8 cellular contexts compared by ENCODE assay signal in the genomic region with DNA sequence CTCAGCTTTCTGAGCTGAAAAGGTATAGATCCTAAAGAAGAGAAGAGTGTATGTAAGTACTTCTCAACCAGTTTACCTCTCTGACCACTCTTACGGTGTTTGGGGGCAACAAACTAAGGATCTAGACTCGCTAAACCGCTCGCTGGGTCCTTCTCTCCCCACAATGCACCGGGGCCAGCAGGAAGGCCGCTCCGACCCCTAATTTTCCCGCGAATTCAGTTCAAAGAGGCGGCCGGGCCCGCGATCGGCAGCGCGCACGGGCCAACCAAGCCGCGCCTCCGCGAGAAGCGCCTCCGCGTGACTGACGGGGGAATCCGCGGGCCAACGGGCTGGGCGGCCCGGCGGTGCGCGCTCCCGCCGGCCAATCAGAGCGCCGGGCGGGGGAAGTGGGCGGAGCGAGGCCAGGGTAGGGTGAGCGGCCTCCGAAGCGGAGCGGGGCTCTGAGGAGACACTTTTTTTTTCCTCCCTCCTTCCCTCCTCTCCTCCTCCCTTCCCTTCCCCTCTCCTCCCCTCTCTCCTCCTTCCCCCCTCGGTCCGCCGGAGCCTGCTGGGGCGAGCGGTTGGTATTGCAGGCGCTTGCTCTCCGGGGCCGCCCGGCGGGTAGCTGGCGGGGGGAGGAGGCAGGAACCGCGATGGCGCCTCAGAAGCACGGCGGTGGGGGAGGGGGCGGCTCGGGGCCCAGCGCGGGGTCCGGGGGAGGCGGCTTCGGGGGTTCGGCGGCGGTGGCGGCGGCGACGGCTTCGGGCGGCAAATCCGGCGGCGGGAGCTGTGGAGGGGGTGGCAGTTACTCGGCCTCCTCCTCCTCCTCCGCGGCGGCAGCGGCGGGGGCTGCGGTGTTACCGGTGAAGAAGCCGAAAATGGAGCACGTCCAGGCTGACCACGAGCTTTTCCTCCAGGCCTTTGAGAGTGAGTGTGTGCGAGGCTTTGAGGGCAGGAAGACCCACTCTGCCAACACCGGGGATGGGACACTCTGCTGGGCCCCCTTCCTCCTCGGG. TPM values are rescaled to one million over a fixed set of nuclear protein-coding genes. Genes with fewer than 3 reads are reported as not detected.
A peak's percentile ranks its signal among the peaks of the same experiment; 100 is the strongest.
DNase-seq lines count a peak whose midpoint lies in the region; ATAC-seq, FAIRE-seq and TF ChIP-seq lines count a peak whose summit lies in the region.
"Not testable (repeated sequence)": the region's sequence is repeated elsewhere in the genome, so short reads cannot be mapped to it uniquely, and the experiment has no call there.

A gene (plus strand): TSS at position 393 of the 995 bp plus-strand sequence. CDS start 240 bp downstream, at position 633.

- H4K20me1 ChIP-seq in keratinocyte (ENCODE audit: control insufficient read depth, extremely low read depth, insufficient read depth, low read length), result not testable (repeated sequence)

- H3K27ac ChIP-seq in keratinocyte (ENCODE audit: control insufficient read depth, insufficient read depth, low read length), result peak within 1 kb of the TSS; percentile 58

- H2AFZ ChIP-seq in keratinocyte (ENCODE audit: control insufficient read depth, low read length), result peak within 1 kb of the TSS; percentile 97

- H3K4me2 ChIP-seq in keratinocyte (ENCODE audit: control insufficient read depth, extremely low read depth, insufficient read depth, low read depth, low read length), result peak within 1 kb of the TSS; percentile 83

- peaks cover 31% of the 10 kb centered on the region for H3K79me2 ChIP-seq in keratinocyte (ENCODE audit: control insufficient read depth, insufficient read depth, low read length)

- peak; percentile 36 for FAIRE-seq in keratinocyte (lab: Jason Lieb, UNC)

- H3K9ac ChIP-seq in keratinocyte (ENCODE audit: control insufficient read depth, extremely low read depth, insufficient read depth, low read length), result peak within 1 kb of the TSS; percentile 78

- DNase-seq in AG10803 (ENCODE audit: low read depth), result peak; percentile 83
- DNase-seq in NCI-H446 treated with DMSO at 0.1 percent for 48 hours (lab: John Stamatoyannopoulos, UW), result peak; percentile 67
- peak; percentile 57 for DNase-seq in activated CD4-positive, CD25-positive, alpha-beta regulatory T cell treated with anti-CD3 and anti-CD28 coated beads, Interleukin-2, amount 50 U/mL, for 16 hours (ENCODE audit: low read depth, low spot score)
- DNase-seq in central memory CD4-positive, alpha-beta T cell, result peak; percentile 88
- peak; percentile 5 for DNase-seq in keratinocyte (ENCODE audit: low read depth, low spot score)
- peak; percentile 70 to 79 for DNase-seq in stimulated activated CD4-positive, alpha-beta T cell treated with anti-CD3 and anti-CD28 coated beads, Interleukin-12 subunit alpha, Interleukin-12 subunit beta, amount 100 ng/mL, for 24 hours (ENCODE audit: low read depth in 2 of 2)

- dilution Hi-C loops in keratinocyte (cut with MboI; ENCODE audit: extremely low pct_ligation_motif_present, low sequenced_read_pairs), result not testable (repeated sequence)

- H3K4me3 ChIP-seq in AG10803 (ENCODE audit: low read length), result peak within 1 kb of the TSS; percentile 78
- H3K4me3 ChIP-seq in keratinocyte (ENCODE audit: control insufficient read depth in 2 of 3, extremely low read depth in 1 of 3, insufficient read depth in 2 of 3, low read depth in 1 of 3, low read length in 3 of 3), result peak within 1 kb of the TSS; percentile 57 to 77 (median 67)

- not testable (repeated sequence) for H3K4me1 ChIP-seq in keratinocyte (ENCODE audit: control insufficient read depth, extremely low read depth, insufficient read depth, low read length)

- not testable (repeated sequence) for H3K36me3 ChIP-seq in keratinocyte (ENCODE audit: control insufficient read depth in 2 of 2, extremely low read depth in 1 of 2, insufficient read depth in 2 of 2, low read length in 2 of 2)

- not testable (repeated sequence) for H3K9me1 ChIP-seq in keratinocyte (ENCODE audit: control insufficient read depth, extremely low read depth, insufficient read depth, low read length)

- TF ChIP-seq CTCF in AG10803 (conservative IDR thresholded peaks at IDR 0.05; ENCODE audit: low read length); keratinocyte (optimal IDR thresholded peaks at IDR 0.05 in 1 of 3, IDR thresholded peaks at IDR 0.05 in 1 of 3, conservative IDR thresholded peaks at IDR 0.05 in 1 of 3; ENCODE audit: extremely low read depth in 1 of 3, insufficient read depth in 2 of 3, low read length in 3 of 3): not testable (repeated sequence)

- H3K9me3 ChIP-seq in keratinocyte (ENCODE audit: control insufficient read depth, low read depth, low read length), result not testable (repeated sequence)

- not testable (repeated sequence) for H3K27me3 ChIP-seq in keratinocyte (ENCODE audit: control insufficient read depth, extremely low read depth, insufficient read depth, low read length)

- ATAC-seq in GM19035 (IDR thresholded peaks at IDR 0.05; ENCODE audit: unreplicated experiment) (peak; percentile 97), HG03342 (IDR thresholded peaks at IDR 0.05; ENCODE audit: unreplicated experiment) (peak; percentile 95)

RNA-seq across cellular contexts. Expression of the gene that starts here (rescaled TPM):
- polyA plus RNA-seq in keratinocyte, result 10.4 to 20.8 TPM (median 12.9 TPM) in 3 replicates
- 47.6 TPM for polyA plus RNA-seq in keratinocyte (2011; ENCODE audit: low read depth)
- 9.2 and 18.3 TPM in 2 replicates for polyA plus RNA-seq in keratinocyte (2011; cell fraction: cytosol; rRNA removed)
- 13.6 and 18.8 TPM in 2 replicates for polyA plus RNA-seq in keratinocyte (2011; cell fraction: nucleus; rRNA removed)
- 12.3 and 15.2 TPM in 2 replicates for polyA plus RNA-seq in keratinocyte (2012; ENCODE audit: low replicate concordance)
- polyA minus RNA-seq in keratinocyte, result 1.4 to 15.9 TPM (median 6.9 TPM) in 3 replicates
- polyA minus RNA-seq in keratinocyte (2011; cell fraction: cytosol; rRNA and poly(A)+ RNA removed), result 9.0 TPM
- polyA minus RNA-seq in keratinocyte (2011; cell fraction: nucleus; rRNA and poly(A)+ RNA removed), result 7.7 and 16.1 TPM in 2 replicates

Comparison
In these comparisons a context has a peak if more than half of its experiments do, and no peak if none do; other contexts are left out.
1. Peak in every context shown above with its lines: DNase-seq, ATAC-seq, H3K4me3 ChIP-seq and H3K27ac ChIP-seq.
2. DNase-seq: peak in every context shown above with its lines; median percentile 88 in central memory CD4-positive, alpha-beta T cell; 83 in AG10803; 74 in stimulated activated CD4-positive, alpha-beta T cell treated with anti-CD3 and anti-CD28 coated beads, Interleukin-12 subunit alpha, Interleukin-12 subunit beta, amount 100 ng/mL, for 24 hours; 67 in NCI-H446 treated with DMSO at 0.1 percent for 48 hours; 57 in activated CD4-positive, CD25-positive, alpha-beta regulatory T cell treated with anti-CD3 and anti-CD28 coated beads, Interleukin-2, amount 50 U/mL, for 16 hours; 5 in keratinocyte.